2 cellular contexts compared by ENCODE assay signal in the genomic region with DNA sequence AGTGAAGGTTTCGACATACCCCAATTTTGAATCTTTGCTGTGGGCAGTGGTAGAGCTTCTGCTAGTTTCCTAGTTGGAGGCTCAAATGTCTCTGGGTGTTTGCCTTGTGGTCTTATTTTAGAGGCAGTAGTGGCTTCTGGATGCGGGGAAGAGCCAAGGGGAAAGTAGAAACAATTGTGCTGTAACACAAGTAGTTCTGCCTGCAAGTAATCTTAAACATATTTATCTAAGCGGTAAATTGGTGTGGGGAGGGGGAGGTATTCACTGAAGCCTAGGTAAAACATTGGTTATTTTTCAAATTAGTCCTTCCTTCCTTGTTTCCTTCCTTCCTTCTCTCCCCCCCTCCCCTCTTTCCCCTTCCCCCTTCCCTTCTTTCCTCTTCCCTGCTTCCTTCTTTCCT.
TF ChIP-seq lines count a peak whose summit lies in the region.

A gene with protein sequence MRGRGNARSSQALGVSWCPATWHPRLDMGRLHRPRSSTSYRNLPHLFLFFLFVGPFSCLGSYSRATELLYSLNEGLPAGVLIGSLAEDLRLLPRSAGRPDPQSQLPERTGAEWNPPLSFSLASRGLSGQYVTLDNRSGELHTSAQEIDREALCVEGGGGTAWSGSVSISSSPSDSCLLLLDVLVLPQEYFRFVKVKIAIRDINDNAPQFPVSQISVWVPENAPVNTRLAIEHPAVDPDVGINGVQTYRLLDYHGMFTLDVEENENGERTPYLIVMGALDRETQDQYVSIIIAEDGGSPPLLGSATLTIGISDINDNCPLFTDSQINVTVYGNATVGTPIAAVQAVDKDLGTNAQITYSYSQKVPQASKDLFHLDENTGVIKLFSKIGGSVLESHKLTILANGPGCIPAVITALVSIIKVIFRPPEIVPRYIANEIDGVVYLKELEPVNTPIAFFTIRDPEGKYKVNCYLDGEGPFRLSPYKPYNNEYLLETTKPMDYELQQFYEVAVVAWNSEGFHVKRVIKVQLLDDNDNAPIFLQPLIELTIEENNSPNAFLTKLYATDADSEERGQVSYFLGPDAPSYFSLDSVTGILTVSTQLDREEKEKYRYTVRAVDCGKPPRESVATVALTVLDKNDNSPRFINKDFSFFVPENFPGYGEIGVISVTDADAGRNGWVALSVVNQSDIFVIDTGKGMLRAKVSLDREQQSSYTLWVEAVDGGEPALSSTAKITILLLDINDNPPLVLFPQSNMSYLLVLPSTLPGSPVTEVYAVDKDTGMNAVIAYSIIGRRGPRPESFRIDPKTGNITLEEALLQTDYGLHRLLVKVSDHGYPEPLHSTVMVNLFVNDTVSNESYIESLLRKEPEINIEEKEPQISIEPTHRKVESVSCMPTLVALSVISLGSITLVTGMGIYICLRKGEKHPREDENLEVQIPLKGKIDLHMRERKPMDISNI (minus strand): TSS at position 101 of the 400 bp plus-strand sequence. CDS start 691 bp downstream, outside the sequence.

TF ChIP-seq in SK-N-SH, 30 proteins besides CTCF, POLR2A, EP300 and RAD21 (continued from another document):
- TF ChIP-seq, protein P1, sequence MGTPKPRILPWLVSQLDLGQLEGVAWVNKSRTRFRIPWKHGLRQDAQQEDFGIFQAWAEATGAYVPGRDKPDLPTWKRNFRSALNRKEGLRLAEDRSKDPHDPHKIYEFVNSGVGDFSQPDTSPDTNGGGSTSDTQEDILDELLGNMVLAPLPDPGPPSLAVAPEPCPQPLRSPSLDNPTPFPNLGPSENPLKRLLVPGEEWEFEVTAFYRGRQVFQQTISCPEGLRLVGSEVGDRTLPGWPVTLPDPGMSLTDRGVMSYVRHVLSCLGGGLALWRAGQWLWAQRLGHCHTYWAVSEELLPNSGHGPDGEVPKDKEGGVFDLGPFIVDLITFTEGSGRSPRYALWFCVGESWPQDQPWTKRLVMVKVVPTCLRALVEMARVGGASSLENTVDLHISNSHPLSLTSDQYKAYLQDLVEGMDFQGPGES (IDR thresholded peaks at IDR 0.05; ENCODE audit: low read depth, low read length) = no peak
- TF ChIP-seq USF2 (IDR thresholded peaks at IDR 0.05; ENCODE audit: borderline replicate concordance, low read depth, low read length) = no peak
- TF ChIP-seq MEF2A (IDR thresholded peaks at IDR 0.05; ENCODE audit: borderline replicate concordance, low read depth) = no peak
- no peak for TF ChIP-seq GABPA (IDR thresholded peaks at IDR 0.05; ENCODE audit: low read depth)
- no peak for TF ChIP-seq RCOR1 (IDR thresholded peaks at IDR 0.05; ENCODE audit: low read length)

TF ChIP-seq in SK-N-SH treated with all-trans-retinoic acid at 6 μM for 48 hours, 23 proteins besides CTCF, POLR2A, EP300 and RAD21 (continued from another document):
- TF ChIP-seq, protein P2, sequence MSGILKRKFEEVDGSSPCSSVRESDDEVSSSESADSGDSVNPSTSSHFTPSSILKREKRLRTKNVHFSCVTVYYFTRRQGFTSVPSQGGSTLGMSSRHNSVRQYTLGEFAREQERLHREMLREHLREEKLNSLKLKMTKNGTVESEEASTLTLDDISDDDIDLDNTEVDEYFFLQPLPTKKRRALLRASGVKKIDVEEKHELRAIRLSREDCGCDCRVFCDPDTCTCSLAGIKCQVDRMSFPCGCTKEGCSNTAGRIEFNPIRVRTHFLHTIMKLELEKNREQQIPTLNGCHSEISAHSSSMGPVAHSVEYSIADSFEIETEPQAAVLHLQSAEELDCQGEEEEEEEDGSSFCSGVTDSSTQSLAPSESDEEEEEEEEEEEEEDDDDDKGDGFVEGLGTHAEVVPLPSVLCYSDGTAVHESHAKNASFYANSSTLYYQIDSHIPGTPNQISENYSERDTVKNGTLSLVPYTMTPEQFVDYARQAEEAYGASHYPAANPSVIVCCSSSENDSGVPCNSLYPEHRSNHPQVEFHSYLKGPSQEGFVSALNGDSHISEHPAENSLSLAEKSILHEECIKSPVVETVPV (CRISPR knock-in tag; IDR thresholded peaks at IDR 0.05) = no peak
- TF ChIP-seq ESRRG (CRISPR knock-in tag; IDR thresholded peaks at IDR 0.05) (no peak), OSR1 (CRISPR knock-in tag; IDR thresholded peaks at IDR 0.05) (no peak), TSHZ2 (CRISPR knock-in tag; IDR thresholded peaks at IDR 0.05) (no peak), BACH2 (CRISPR knock-in tag; IDR thresholded peaks at IDR 0.05; ENCODE audit: borderline replicate concordance) (no peak), PATZ1 (CRISPR knock-in tag; IDR thresholded peaks at IDR 0.05; ENCODE audit: borderline replicate concordance) (no peak), ZFP30 (CRISPR knock-in tag; IDR thresholded peaks at IDR 0.05) (no peak), POU6F1 (CRISPR knock-in tag; IDR thresholded peaks at IDR 0.05; ENCODE audit: borderline replicate concordance, low read depth) (no peak), TCF4 (CRISPR knock-in tag; IDR thresholded peaks at IDR 0.05; ENCODE audit: borderline replicate concordance) (no peak), SNAI2 (CRISPR knock-in tag; IDR thresholded peaks at IDR 0.05) (no peak), ZNF565 (CRISPR knock-in tag; conservative IDR thresholded peaks at IDR 0.05; ENCODE audit: low read depth) (no peak), ZNF70 (CRISPR knock-in tag; IDR thresholded peaks at IDR 0.05) (no peak)
- TF ChIP-seq, protein P3, sequence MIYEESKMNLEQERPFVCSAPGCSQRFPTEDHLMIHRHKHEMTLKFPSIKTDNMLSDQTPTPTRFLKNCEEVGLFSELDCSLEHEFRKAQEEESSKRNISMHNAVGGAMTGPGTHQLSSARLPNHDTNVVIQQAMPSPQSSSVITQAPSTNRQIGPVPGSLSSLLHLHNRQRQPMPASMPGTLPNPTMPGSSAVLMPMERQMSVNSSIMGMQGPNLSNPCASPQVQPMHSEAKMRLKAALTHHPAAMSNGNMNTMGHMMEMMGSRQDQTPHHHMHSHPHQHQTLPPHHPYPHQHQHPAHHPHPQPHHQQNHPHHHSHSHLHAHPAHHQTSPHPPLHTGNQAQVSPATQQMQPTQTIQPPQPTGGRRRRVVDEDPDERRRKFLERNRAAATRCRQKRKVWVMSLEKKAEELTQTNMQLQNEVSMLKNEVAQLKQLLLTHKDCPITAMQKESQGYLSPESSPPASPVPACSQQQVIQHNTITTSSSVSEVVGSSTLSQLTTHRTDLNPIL (CRISPR knock-in tag; IDR thresholded peaks at IDR 0.05; ENCODE audit: low read depth) = no peak
